ENCODE assay signal across 36 cellular contexts in genomic region chr3:164848922-164849321, GRCh38.
"Had no signal": no experiment of that assay in that cellular context is flagged by ENCODE, and none has a peak within 500 bp of the region (broad histone marks: within the 10 kb centered on the region; RNA-seq: fewer than 3 reads in every experiment).

No MANE protein-coding gene starts in this region.

- H3K36me3 Mint-ChIP-seq: activated CD4-positive, alpha-beta memory T cell treated with anti-CD3 and anti-CD28 coated beads for 36 hours; activated CD8-positive, alpha-beta memory T cell treated with anti-CD3 and anti-CD28 coated beads, Interleukin-2, amount 10 ng/mL, durations not matched to agents 7 days and 5 days; activated naive CD4-positive, alpha-beta T cell treated with anti-CD3 and anti-CD28 coated beads, Interleukin-2, amount 10 ng/mL, durations not matched to agents 7 days and 5 days; activated naive CD4-positive, alpha-beta T cell treated with anti-CD3 and anti-CD28 coated beads, Interleukin-2, amount 50 U/mL, for 24 hours; activated naive CD8-positive, alpha-beta T cell; activated naive CD8-positive, alpha-beta T cell treated with anti-CD3 and anti-CD28 coated beads, Interleukin-2, amount 10 ng/mL, durations not matched to agents 7 days and 5 days; brain had no signal

- FAIRE-seq: bronchial epithelial cell, TTC549 had no signal

- H3K36me3 ChIP-seq: ascending aorta, cardiac muscle cell had no signal

- H3K4me1 ChIP-seq: ascending aorta had no signal

- H3K4me3 ChIP-seq: ascending aorta, cardiac muscle cell had no signal

- H3K9me3 Mint-ChIP-seq: activated CD4-positive, alpha-beta memory T cell treated with anti-CD3 and anti-CD28 coated beads for 36 hours; activated CD4-positive, alpha-beta T cell treated with anti-CD3 and anti-CD28 coated beads, Interleukin-2, amount 10 ng/mL, durations not matched to agents 24 days and 14 days; activated naive CD4-positive, alpha-beta T cell treated with anti-CD3 and anti-CD28 coated beads, Interleukin-2, amount 50 U/mL, for 24 hours; activated naive CD8-positive, alpha-beta T cell treated with anti-CD3 and anti-CD28 coated beads, Interleukin-2, amount 10 ng/mL, durations not matched to agents 7 days and 5 days; activated naive CD8-positive, alpha-beta T cell treated with anti-CD3 and anti-CD28 coated beads, Interleukin-2, amount 50 U/mL, for 24 hours; brain; T-helper 2 cell treated with Interferon-gamma antibody and Interleukin-4, amounts not matched to agents 5 μg/mL and 100 μg/mL, for 36 hours had no signal

- H3K27ac ChIP-seq: ascending aorta, cardiac muscle cell, VCaP had no signal

- H3K27ac Mint-ChIP-seq: activated B cell treated with CpG ODN at 0.5 μM for 24 hours; activated CD4-positive, alpha-beta memory T cell treated with anti-CD3 and anti-CD28 coated beads for 36 hours; activated CD4-positive, alpha-beta T cell treated with anti-CD3 and anti-CD28 coated beads, Interleukin-2, amount 10 ng/mL, durations not matched to agents 24 days and 14 days; activated CD8-positive, alpha-beta memory T cell treated with anti-CD3 and anti-CD28 coated beads, Interleukin-2, amount 10 ng/mL, durations not matched to agents 7 days and 5 days; activated CD8-positive, alpha-beta T cell treated with anti-CD3 and anti-CD28 coated beads, Interleukin-2, amount 10 ng/mL, durations not matched to agents 7 days and 5 days; activated naive CD4-positive, alpha-beta T cell treated with anti-CD3 and anti-CD28 coated beads, Interleukin-2, amount 10 ng/mL, durations not matched to agents 7 days and 5 days; activated naive CD4-positive, alpha-beta T cell treated with anti-CD3 and anti-CD28 coated beads, Interleukin-2, amount 50 U/mL, for 24 hours; activated naive CD8-positive, alpha-beta T cell; activated naive CD8-positive, alpha-beta T cell treated with anti-CD3 and anti-CD28 coated beads, Interleukin-2, amount 10 ng/mL, durations not matched to agents 7 days and 5 days; activated naive CD8-positive, alpha-beta T cell treated with anti-CD3 and anti-CD28 coated beads, Interleukin-2, amount 50 U/mL, for 24 hours; activated T-cell treated with anti-CD3 and anti-CD28 coated beads, Interleukin-2, amount 50 U/mL, for 24 hours; activated T-helper 2 cell treated with anti-CD3 and anti-CD28 coated beads, Interferon-gamma antibody, Interleukin-2, Interleukin-4, amounts not matched to agents 10 μg/mL and 5 μg/mL and 100 μg/mL, durations not matched to agents 14 hours and 24 hours and 36 hours; brain; T-helper 2 cell treated with Interferon-gamma antibody and Interleukin-4, amounts not matched to agents 5 μg/mL and 100 μg/mL, for 36 hours had no signal

- H3K4me1 Mint-ChIP-seq: activated B cell treated with CpG ODN at 0.5 μM for 24 hours; activated CD4-positive, alpha-beta T cell treated with anti-CD3 and anti-CD28 coated beads, Interleukin-2, amount 10 ng/mL, durations not matched to agents 24 days and 14 days; activated CD8-positive, alpha-beta memory T cell treated with anti-CD3 and anti-CD28 coated beads, Interleukin-2, amount 10 ng/mL, durations not matched to agents 7 days and 5 days; activated naive CD4-positive, alpha-beta T cell treated with anti-CD3 and anti-CD28 coated beads, Interleukin-2, amount 10 ng/mL, durations not matched to agents 7 days and 5 days; activated naive CD4-positive, alpha-beta T cell treated with anti-CD3 and anti-CD28 coated beads, Interleukin-2, amount 50 U/mL, for 24 hours; activated naive CD8-positive, alpha-beta T cell treated with anti-CD3 and anti-CD28 coated beads, Interleukin-2, amount 10 ng/mL, durations not matched to agents 7 days and 5 days; activated naive CD8-positive, alpha-beta T cell treated with anti-CD3 and anti-CD28 coated beads, Interleukin-2, amount 50 U/mL, for 24 hours; brain; central memory CD8-positive, alpha-beta T cell had no signal

- H3K4me3 Mint-ChIP-seq: activated B cell treated with CpG ODN at 0.5 μM for 24 hours; activated CD4-positive, alpha-beta memory T cell treated with anti-CD3 and anti-CD28 coated beads for 36 hours; activated CD4-positive, alpha-beta T cell treated with anti-CD3 and anti-CD28 coated beads, Interleukin-2, amount 10 ng/mL, durations not matched to agents 24 days and 14 days; activated CD8-positive, alpha-beta memory T cell treated with anti-CD3 and anti-CD28 coated beads, Interleukin-2, amount 10 ng/mL, durations not matched to agents 7 days and 5 days; activated CD8-positive, alpha-beta T cell treated with anti-CD3 and anti-CD28 coated beads, Interleukin-2, amount 10 ng/mL, durations not matched to agents 7 days and 5 days; activated naive CD4-positive, alpha-beta T cell treated with anti-CD3 and anti-CD28 coated beads, Interleukin-2, amount 10 ng/mL, durations not matched to agents 7 days and 5 days; activated naive CD4-positive, alpha-beta T cell treated with anti-CD3 and anti-CD28 coated beads, Interleukin-2, amount 50 U/mL, for 24 hours; activated naive CD8-positive, alpha-beta T cell; activated naive CD8-positive, alpha-beta T cell treated with anti-CD3 and anti-CD28 coated beads, Interleukin-2, amount 10 ng/mL, durations not matched to agents 7 days and 5 days; activated naive CD8-positive, alpha-beta T cell treated with anti-CD3 and anti-CD28 coated beads, Interleukin-2, amount 50 U/mL, for 24 hours; activated T-cell treated with anti-CD3 and anti-CD28 coated beads, Interleukin-2, amount 50 U/mL, for 24 hours; brain; central memory CD8-positive, alpha-beta T cell; T-helper 2 cell treated with Interferon-gamma antibody and Interleukin-4, amounts not matched to agents 5 μg/mL and 100 μg/mL, for 36 hours had no signal

- H3K9me3 ChIP-seq: ascending aorta had no signal

- ATAC-seq: activated CD8-positive, alpha-beta memory T cell treated with anti-CD3 and anti-CD28 coated beads, Interleukin-2, amount 10 ng/mL, durations not matched to agents 7 days and 5 days; activated CD8-positive, alpha-beta T cell treated with anti-CD3 and anti-CD28 coated beads, Interleukin-2, amount 10 ng/mL, durations not matched to agents 7 days and 5 days; activated naive CD8-positive, alpha-beta T cell treated with anti-CD3 and anti-CD28 coated beads, Interleukin-2, amount 50 U/mL, for 24 hours had no signal

- H3K27me3 ChIP-seq: ascending aorta, cardiac muscle cell had no signal

- DNase-seq: activated B cell treated with CpG ODN at 0.5 μM for 24 hours; activated CD4-positive, alpha-beta memory T cell treated with anti-CD3 and anti-CD28 coated beads for 36 hours; activated CD4-positive, alpha-beta T cell treated with anti-CD3 and anti-CD28 coated beads for 4 hours; activated CD4-positive, alpha-beta T cell treated with anti-CD3 and anti-CD28 coated beads, Interleukin-2, amount 10 ng/mL, durations not matched to agents 24 days and 14 days; activated CD4-positive, alpha-beta T cell treated with anti-CD3 and anti-CD28 coated beads, Interleukin-2, amount 50 U/mL, for 1 hour; activated CD4-positive, alpha-beta T cell treated with anti-CD3 and anti-CD28 coated beads, Interleukin-2, amount 50 U/mL, for 4 hours; activated CD4-positive, CD25-positive, alpha-beta regulatory T cell treated with anti-CD3 and anti-CD28 coated beads, Interleukin-2, amount 50 U/mL, for 72 hours; activated CD8-positive, alpha-beta memory T cell treated with anti-CD3 and anti-CD28 coated beads for 24 hours; activated CD8-positive, alpha-beta memory T cell treated with anti-CD3 and anti-CD28 coated beads, Interleukin-2, amount 10 ng/mL, durations not matched to agents 7 days and 5 days; activated CD8-positive, alpha-beta memory T cell treated with anti-CD3 and anti-CD28 coated beads, Interleukin-2, amount 50 U/mL, for 48 hours; activated CD8-positive, alpha-beta T cell treated with anti-CD3 and anti-CD28 coated beads, Interleukin-2, amount 10 ng/mL, durations not matched to agents 7 days and 5 days; activated effector memory CD4-positive, alpha-beta T cell treated with Interleukin-2 at 50 U/mL for 16 hours; activated gamma-delta T cell; activated naive CD4-positive, alpha-beta T cell treated with anti-CD3 and anti-CD28 coated beads, Interleukin-2, amount 10 ng/mL, durations not matched to agents 7 days and 5 days; activated naive CD4-positive, alpha-beta T cell treated with Interleukin-2 at 50 U/mL for 16 hours; activated naive CD8-positive, alpha-beta T cell treated with anti-CD3 and anti-CD28 coated beads, Interleukin-2, amount 10 ng/mL, durations not matched to agents 7 days and 5 days; activated naive CD8-positive, alpha-beta T cell treated with anti-CD3 and anti-CD28 coated beads, Interleukin-2, amount 50 U/mL, for 24 hours; activated T-cell treated with anti-CD3 and anti-CD28 coated beads, Interleukin-2, amount 50 U/mL, for 24 hours; activated T-cell treated with anti-CD3 and anti-CD28 coated beads, Interleukin-2, amount 50 U/mL, for 48 hours; amygdala; anterior cingulate cortex; caudate nucleus; cerebellar nuclear complex; T-helper 2 cell; T-helper 9 cell had no signal

- H3K27me3 Mint-ChIP-seq: activated B cell treated with CpG ODN at 0.5 μM for 24 hours; activated CD4-positive, alpha-beta memory T cell treated with anti-CD3 and anti-CD28 coated beads for 36 hours; activated CD4-positive, alpha-beta T cell treated with anti-CD3 and anti-CD28 coated beads, Interleukin-2, amount 10 ng/mL, durations not matched to agents 24 days and 14 days; activated CD8-positive, alpha-beta memory T cell treated with anti-CD3 and anti-CD28 coated beads, Interleukin-2, amount 10 ng/mL, durations not matched to agents 7 days and 5 days; activated naive CD4-positive, alpha-beta T cell treated with anti-CD3 and anti-CD28 coated beads, Interleukin-2, amount 10 ng/mL, durations not matched to agents 7 days and 5 days; activated naive CD4-positive, alpha-beta T cell treated with anti-CD3 and anti-CD28 coated beads, Interleukin-2, amount 50 U/mL, for 24 hours; activated naive CD8-positive, alpha-beta T cell; activated naive CD8-positive, alpha-beta T cell treated with anti-CD3 and anti-CD28 coated beads, Interleukin-2, amount 10 ng/mL, durations not matched to agents 7 days and 5 days; activated naive CD8-positive, alpha-beta T cell treated with anti-CD3 and anti-CD28 coated beads, Interleukin-2, amount 50 U/mL, for 24 hours; activated T-cell treated with anti-CD3 and anti-CD28 coated beads, Interleukin-2, amount 50 U/mL, for 24 hours; brain; central memory CD8-positive, alpha-beta T cell had no signal
